ENCODE assay signal across 24 cellular contexts in the genomic region with DNA sequence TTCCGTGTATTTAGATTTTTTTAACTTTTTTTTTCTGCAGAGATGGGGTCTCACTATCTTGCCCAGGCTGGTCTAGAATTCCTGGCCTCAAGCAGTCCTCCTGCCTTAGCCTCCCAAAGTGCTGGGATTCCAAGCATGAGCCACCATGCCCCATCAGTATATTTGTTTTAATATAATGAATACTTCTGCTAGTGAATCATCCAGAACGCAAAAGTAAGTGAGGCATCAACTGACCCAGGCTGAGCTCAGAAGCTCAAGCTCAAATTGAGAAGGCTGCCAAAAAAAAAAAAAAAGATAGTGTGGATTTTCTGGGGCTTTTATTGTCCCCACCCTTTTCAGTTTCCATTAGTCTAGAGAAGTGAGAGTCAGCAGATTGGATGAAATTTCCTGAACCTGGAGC. TPM values are rescaled to one million over a fixed set of nuclear protein-coding genes. Genes with fewer than 3 reads are reported as not detected.
A peak's percentile ranks its signal among the peaks of the same experiment; 100 is the strongest.
DNase-seq lines count a peak whose midpoint lies in the region; ATAC-seq and TF ChIP-seq lines count a peak whose summit lies in the region.
"Had no signal": no experiment of that assay in that cellular context is flagged by ENCODE, and none has a peak within 500 bp of the region (broad histone marks: within the 10 kb centered on the region; RNA-seq: fewer than 3 reads in every experiment).

No MANE protein-coding gene starts in this region.

- 90% methylated on average over 2 of the region's 2 CpGs for WGBS in esophagus muscularis mucosa

- no peak overlapping the region for H3K27ac ChIP-seq in esophagus muscularis mucosa (replicated peaks in 1 of 4)
- H3K27ac ChIP-seq in subcutaneous abdominal adipose tissue (ENCODE audit: low read depth, low read length) = peak overlapping the region; percentile 39
- H3K27ac ChIP-seq: KMS-11, Peyer's patch, SJCRH30 had no signal

- H3K4me1 Mint-ChIP-seq in HFFc6 (ENCODE audit: low read depth) = peaks cover 31% of the 10 kb centered on the region
- H3K4me1 Mint-ChIP-seq: H9, T-cell had no signal

- no peak for TF ChIP-seq POLR2A in esophagus muscularis mucosa (IDR thresholded peaks at IDR 0.05; ENCODE audit: low read depth)

- no peak for ATAC-seq in activated CD4-positive, CD25-positive, alpha-beta regulatory T cell treated with anti-CD3 and anti-CD28 coated beads, Interleukin-2, amount 50 U/mL, for 24 hours
- ATAC-seq: T-cell had no signal

- peaks cover 5% of the 10 kb centered on the region; the same call in 1 of the 2 replicates for H3K27me3 Mint-ChIP-seq in HFFc6 (ENCODE audit: insufficient read depth)

- H3K4me1 ChIP-seq in esophagus muscularis mucosa (no peaks in the 10 kb centered on the region), subcutaneous abdominal adipose tissue (ENCODE audit: control insufficient read depth in 5 of 5, insufficient read depth in 5 of 5, low read length in 5 of 5) (peaks cover 0 to 33% (median 10%) of the 10 kb centered on the region in 5 donors)
- H3K4me1 ChIP-seq: Peyer's patch, SJCRH30 had no signal

- H3K4me3 ChIP-seq in esophagus muscularis mucosa (no peak overlapping the region), subcutaneous abdominal adipose tissue (ENCODE audit: low read depth in 1 of 5, low read length in 5 of 5) (no peak overlapping the region)
- H3K4me3 ChIP-seq: Peyer's patch, SJCRH30 had no signal

- TF ChIP-seq EP300 in esophagus muscularis mucosa (IDR thresholded peaks at IDR 0.05) = no peak

- no peak overlapping the region for H3K4me3 Mint-ChIP-seq in HFFc6
- H3K4me3 Mint-ChIP-seq: CD4-positive, alpha-beta T cell; H9; T-cell had no signal

- H3K36me3 ChIP-seq in esophagus muscularis mucosa = no peaks in the 10 kb centered on the region
- H3K36me3 ChIP-seq in subcutaneous abdominal adipose tissue (ENCODE audit: control insufficient read depth in 5 of 5, insufficient read depth in 5 of 5, low read length in 5 of 5) = no peaks in the 10 kb centered on the region
- H3K36me3 ChIP-seq: Peyer's patch, SJCRH30 had no signal

- H3K27ac Mint-ChIP-seq in HFFc6 = no peak overlapping the region
- H3K27ac Mint-ChIP-seq: CD4-positive, alpha-beta T cell; H9; T-cell had no signal

- no peaks in the 10 kb centered on the region for H3K27me3 ChIP-seq in esophagus muscularis mucosa
- no peaks in the 10 kb centered on the region for H3K27me3 ChIP-seq in subcutaneous abdominal adipose tissue (ENCODE audit: control insufficient read depth in 5 of 5, insufficient read depth in 4 of 5, low read length in 5 of 5)
- H3K27me3 ChIP-seq: Peyer's patch, SJCRH30 had no signal

- peaks cover 0 to 24% (median 8%) of the 10 kb centered on the region in 4 donors for H3K9me3 ChIP-seq in esophagus muscularis mucosa
- H3K9me3 ChIP-seq in subcutaneous abdominal adipose tissue (ENCODE audit: control insufficient read depth in 5 of 5, low read length in 5 of 5) = peaks cover 0 to 25% (median 20%) of the 10 kb centered on the region in 5 donors
- H3K9me3 ChIP-seq: SJCRH30 had no signal

- TF ChIP-seq CTCF in HFFc6 (IDR thresholded peaks at IDR 0.05) (no peak), esophagus muscularis mucosa (IDR thresholded peaks at IDR 0.05) (no peak)

- intact Hi-C loops in esophagus muscularis mucosa (cut with DNase I) = no loop called here

- peaks cover 26% of the 10 kb centered on the region for H3K36me3 Mint-ChIP-seq in HFFc6 (ENCODE audit: low read depth)
- H3K36me3 Mint-ChIP-seq: T-cell had no signal

- H3K9ac ChIP-seq in subcutaneous abdominal adipose tissue (ENCODE audit: low read length in 5 of 5) = no peak overlapping the region
- H3K9ac ChIP-seq: KMS-11 had no signal

- peaks cover 34% of the 10 kb centered on the region for H3K9me3 Mint-ChIP-seq in HFFc6

- DNase-seq in NOMO-1 treated with DMSO at 0.1 percent for 48 hours (lab: John Stamatoyannopoulos, UW; ENCODE audit: unreplicated experiment) (peak; percentile 2), NOMO-1 treated with dmso at 0.1 percent for 144 hours (lab: John Stamatoyannopoulos, UW; ENCODE audit: unreplicated experiment) (no peak), HFFc6 (peak; percentile 48), esophagus muscularis mucosa (ENCODE audit: extremely low spot score) (peak; percentile 5), T-helper 1 cell (no peak), NCI-H69 (lab: John Stamatoyannopoulos, UW) (no peak)
- DNase-seq: 8988T; CD4-positive, alpha-beta T cell; COR-L47; DMS79; H9; NCI-H1417; NCI-H1694 treated with DMSO at 0.1 percent for 48 hours; NCI-H2081 treated with DMSO at 0.1 percent for 48 hours; NCI-H446 treated with DMSO at 0.1 percent for 48 hours; NCI-H526 treated with DMSO at 0.1 percent for 48 hours; Peyer's patch; SJCRH30; T-cell had no signal

RNA-seq across cellular contexts. Expression of gene TECTB, which starts 39.0 kb away (rescaled TPM):
- total RNA-seq in HFFc6 (2021; fragmentation: NEBNext Ultra II Directional; extraction: Animal tissue kit (Norgen Biotek cat#: 25700)) = not detected
- under 1 TPM in 1 of 4 donors, not detected in 3; 0.06 TPM for total RNA-seq in esophagus muscularis mucosa
- total RNA-seq: CD4-positive, alpha-beta T cell; G401; H9; HT1080; Peyer's patch; SJCRH30; T-cell had no signal

Comparison
In these comparisons a context has a peak if more than half of its experiments do, and no peak if none do; other contexts are left out.
1. DNase-seq: peak in NOMO-1 treated with DMSO at 0.1 percent for 48 hours (single experiment), HFFc6 (single experiment) and esophagus muscularis mucosa (single experiment); none in NOMO-1 treated with dmso at 0.1 percent for 144 hours (single experiment), T-helper 1 cell (0 of 5) and NCI-H69 (single experiment).